Comparison of ENCODE assay signal across 8 cellular contexts in the genomic region with DNA sequence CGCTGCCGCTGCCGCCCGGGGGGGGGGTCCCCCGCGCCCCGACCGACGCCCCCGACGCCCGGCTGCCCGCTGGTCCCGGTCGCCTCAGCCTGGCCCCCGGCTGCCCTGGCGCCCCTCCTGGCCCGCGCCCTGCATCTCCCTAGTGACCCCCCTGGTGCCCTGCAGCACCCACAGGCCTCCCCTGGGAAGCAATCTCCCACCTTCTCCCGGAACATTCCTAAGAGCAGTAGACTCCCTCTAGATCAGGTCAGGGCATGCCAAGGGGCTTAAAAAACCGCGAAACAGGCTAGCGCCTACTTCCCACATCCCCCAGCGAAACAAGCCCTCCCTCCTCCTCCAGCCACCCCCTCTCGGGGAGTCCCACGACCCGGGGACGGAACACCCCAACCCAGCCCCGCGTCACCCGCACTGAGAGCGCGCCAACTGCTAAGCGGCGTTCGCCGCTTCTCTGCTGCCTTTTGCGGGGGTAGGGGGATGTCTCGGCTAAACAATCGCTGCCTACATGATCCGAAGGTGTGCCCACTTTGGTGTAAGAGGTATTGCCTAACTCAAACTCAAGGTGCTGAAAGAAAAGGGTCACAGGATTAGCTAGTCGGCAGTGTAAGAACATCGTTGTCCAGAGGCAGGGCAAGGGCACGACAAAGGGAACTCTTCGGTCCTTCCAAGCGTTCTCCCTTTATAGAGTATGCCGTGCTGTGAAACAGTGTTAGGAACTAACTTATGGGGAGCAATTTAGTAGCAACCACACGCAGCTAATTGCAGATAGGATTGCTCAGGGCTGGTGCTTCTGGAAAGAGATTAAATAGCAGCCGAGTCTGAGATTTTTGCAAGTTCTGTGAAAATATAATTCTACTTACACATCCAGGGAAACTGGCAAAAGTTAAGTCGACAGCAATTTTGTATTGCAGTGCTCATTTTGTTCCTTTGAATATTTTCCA. TPM values are rescaled to one million over a fixed set of nuclear protein-coding genes. Genes with fewer than 3 reads are reported as not detected.
DNase-seq lines count a peak whose midpoint lies in the region; ATAC-seq and TF ChIP-seq lines count a peak whose summit lies in the region.

No MANE protein-coding gene starts in this region.

- no peak overlapping the region for H3K4ac ChIP-seq in trophoblast cell (ENCODE audit: low read depth, low read length)

- ATAC-seq in HG03469 (IDR thresholded peaks at IDR 0.05; ENCODE audit: unreplicated experiment) = no peak
- ATAC-seq in HG03460 (IDR thresholded peaks at IDR 0.05; ENCODE audit: unreplicated experiment) = no peak

- TF ChIP-seq RAD21 in Ishikawa (IDR thresholded peaks at IDR 0.05; ENCODE audit: low read depth) = no peak

- no peak overlapping the region for H2BK5ac ChIP-seq in trophoblast cell (ENCODE audit: low read depth, low read length, poor library complexity)

- WGBS in trophoblast cell (ENCODE audit: extremely low coverage, insufficient coverage, insufficient read length) = no CpG with 5 or more reads among the region's 50 CpGs

- H3K9me3 ChIP-seq in trophoblast cell (ENCODE audit: insufficient read depth, low read depth, low read length) = no peaks in the 10 kb centered on the region

- TF ChIP-seq EP300 in Ishikawa (IDR thresholded peaks at IDR 0.05; ENCODE audit: borderline replicate concordance) = no peak

- peak overlapping the region; percentile 24 for H2BK12ac ChIP-seq in trophoblast cell (ENCODE audit: low read length)

- H3K9me3 Mint-ChIP-seq in activated T-helper 2 cell treated with anti-CD3 and anti-CD28 coated beads, Interferon-gamma antibody, Interleukin-2, Interleukin-4, amounts not matched to agents 10 μg/mL and 5 μg/mL and 100 μg/mL, durations not matched to agents 14 hours and 24 hours and 36 hours = no peaks in the 10 kb centered on the region

- peak overlapping the region; percentile 9 for H4K91ac ChIP-seq in trophoblast cell (ENCODE audit: low read depth, low read length)

- H2AK5ac ChIP-seq in trophoblast cell (ENCODE audit: low read length) = no peak overlapping the region

- no peaks in the 10 kb centered on the region for H3K36me3 ChIP-seq in trophoblast cell (ENCODE audit: control insufficient read depth in 1 of 2, insufficient read depth in 2 of 2, low read length in 2 of 2)

- H2AFZ ChIP-seq in trophoblast cell (ENCODE audit: insufficient read depth, low read length, poor library complexity) = peak overlapping the region; percentile 45

- in situ Hi-C loops in Caki2 (cut with HindIII; ENCODE audit: low pct_unique_long_range_greater_than_20kb, low sequenced_read_pairs) = no loop called here

- H3K27ac Mint-ChIP-seq in activated T-helper 2 cell treated with anti-CD3 and anti-CD28 coated beads, Interferon-gamma antibody, Interleukin-2, Interleukin-4, amounts not matched to agents 10 μg/mL and 5 μg/mL and 100 μg/mL, durations not matched to agents 14 hours and 24 hours and 36 hours = no peak overlapping the region

- H3K4me2 ChIP-seq in trophoblast cell (ENCODE audit: low read length) = peak overlapping the region; percentile 93

- H2BK120ac ChIP-seq in trophoblast cell (ENCODE audit: insufficient read depth, low read length, poor library complexity) = peak overlapping the region; percentile 38

- no peak overlapping the region for H3K23ac ChIP-seq in trophoblast cell (ENCODE audit: low read length)

- H3K4me3 Mint-ChIP-seq in activated T-helper 2 cell treated with anti-CD3 and anti-CD28 coated beads, Interferon-gamma antibody, Interleukin-2, Interleukin-4, amounts not matched to agents 10 μg/mL and 5 μg/mL and 100 μg/mL, durations not matched to agents 14 hours and 24 hours and 36 hours (ENCODE audit: low read depth) = peak overlapping the region; percentile 70

- peaks cover 17 to 18% of the 10 kb centered on the region in 2 experiments for H3K4me1 ChIP-seq in trophoblast cell (ENCODE audit: control insufficient read depth in 1 of 2, insufficient read depth in 2 of 2, low read length in 2 of 2)

- DNase-seq in Caki2 (ENCODE audit: low read depth) (peak; percentile 55), head of caudate nucleus (peak in 30 of 42 donors; percentile 5 to 63 (median 24)), trophoblast cell (peak in 1 of 2 donors; percentile 37)
- DNase-seq in activated T-helper 2 cell treated with anti-CD3 and anti-CD28 coated beads, Interferon-gamma antibody, Interleukin-2, Interleukin-4, amounts not matched to agents 10 μg/mL and 5 μg/mL and 100 μg/mL, durations not matched to agents 14 hours and 24 hours and 36 hours (ENCODE audit: low spot score) = no peak
- no peak for DNase-seq in effector CD4-positive, alpha-beta T cell

- H3K79me1 ChIP-seq in trophoblast cell (ENCODE audit: low read length) = peaks cover 9% of the 10 kb centered on the region

- H3K79me2 ChIP-seq in trophoblast cell (ENCODE audit: control insufficient read depth, insufficient read depth, low read length, poor library complexity) = no peaks in the 10 kb centered on the region

- peaks cover 30% of the 10 kb centered on the region for H3K27me3 ChIP-seq in trophoblast cell (ENCODE audit: insufficient read depth, low read length)

- peak overlapping the region; percentile 35 for H3K14ac ChIP-seq in trophoblast cell (ENCODE audit: low read length)

- no peak overlapping the region for H3K18ac ChIP-seq in trophoblast cell (ENCODE audit: low read length)

- no peaks in the 10 kb centered on the region for H3K36me3 Mint-ChIP-seq in activated T-helper 2 cell treated with anti-CD3 and anti-CD28 coated beads, Interferon-gamma antibody, Interleukin-2, Interleukin-4, amounts not matched to agents 10 μg/mL and 5 μg/mL and 100 μg/mL, durations not matched to agents 14 hours and 24 hours and 36 hours (ENCODE audit: low read depth)

- intact Hi-C loops in activated T-helper 2 cell treated with anti-CD3 and anti-CD28 coated beads, Interferon-gamma antibody, Interleukin-2, Interleukin-4, amounts not matched to agents 10 μg/mL and 5 μg/mL and 100 μg/mL, durations not matched to agents 14 hours and 24 hours and 36 hours (cut with micrococcal nuclease) = loop anchor here (5.0 to 10.0 kb wide), 2 partner anchors 66 to 246 kb away; a partner anchor contains a TSS
- intact Hi-C loops in head of caudate nucleus (cut with DNase I) = no loop called here

- H3K9ac ChIP-seq in trophoblast cell (ENCODE audit: low read length) = no peak overlapping the region

- peaks cover 82% of the 10 kb centered on the region for H3K27me3 Mint-ChIP-seq in activated T-helper 2 cell treated with anti-CD3 and anti-CD28 coated beads, Interferon-gamma antibody, Interleukin-2, Interleukin-4, amounts not matched to agents 10 μg/mL and 5 μg/mL and 100 μg/mL, durations not matched to agents 14 hours and 24 hours and 36 hours (ENCODE audit: low read depth)

- H3K4me3 ChIP-seq in trophoblast cell (ENCODE audit: low read depth, low read length) = peak overlapping the region; percentile 38

- H4K8ac ChIP-seq in trophoblast cell (ENCODE audit: low read depth, low read length) = peak overlapping the region; percentile 37

- H3K4me1 Mint-ChIP-seq in activated T-helper 2 cell treated with anti-CD3 and anti-CD28 coated beads, Interferon-gamma antibody, Interleukin-2, Interleukin-4, amounts not matched to agents 10 μg/mL and 5 μg/mL and 100 μg/mL, durations not matched to agents 14 hours and 24 hours and 36 hours (ENCODE audit: low read depth) = peaks cover 9% of the 10 kb centered on the region

- H3K27ac ChIP-seq in trophoblast cell (ENCODE audit: low read depth, low read length) = no peak overlapping the region

- H4K12ac ChIP-seq in trophoblast cell (ENCODE audit: low read depth, low read length) = peak overlapping the region; percentile 26

TF ChIP-seq in Ishikawa, 13 proteins besides CTCF, POLR2A, EP300 and RAD21:
- TF ChIP-seq EGR1 (IDR thresholded peaks at IDR 0.05) (no peak), CREB1 (IDR thresholded peaks at IDR 0.05; ENCODE audit: low read depth) (no peak), ZBTB7A (IDR thresholded peaks at IDR 0.05; ENCODE audit: low read depth) (peak; percentile 63; the same call in 1 of the 2 replicates)

RNA-seq across cellular contexts. Expression of a gene that starts 0.6 kb away (rescaled TPM):
- total RNA-seq in Caki2 (2014; rRNA removed; shearing (Covaris generic); ENCODE audit: low replicate concordance) = 70.3 and 91.7 TPM in 2 replicates
- total RNA-seq in activated T-helper 2 cell treated with anti-CD3 and anti-CD28 coated beads, Interferon-gamma antibody, Interleukin-2, Interleukin-4, amounts not matched to agents 10 μg/mL and 5 μg/mL and 100 μg/mL, durations not matched to agents 14 hours and 24 hours and 36 hours = not detected in 2 replicates
- 0.96 and 1.3 TPM in 2 replicates for polyA plus RNA-seq in trophoblast cell (2013)

Comparison
In these comparisons a context has a peak if more than half of its experiments do, and no peak if none do; other contexts are left out.
1. DNase-seq: peak in Caki2 (single experiment) and head of caudate nucleus (30 of 42); none in activated T-helper 2 cell treated with anti-CD3 and anti-CD28 coated beads, Interferon-gamma antibody, Interleukin-2, Interleukin-4, amounts not matched to agents 10 μg/mL and 5 μg/mL and 100 μg/mL, durations not matched to agents 14 hours and 24 hours and 36 hours (single experiment) and effector CD4-positive, alpha-beta T cell (single experiment).
2. RNA of a gene that starts 0.6 kb away (total RNA-seq): 70.3 to 91.7 TPM in Caki2; not detected in activated T-helper 2 cell treated with anti-CD3 and anti-CD28 coated beads, Interferon-gamma antibody, Interleukin-2, Interleukin-4, amounts not matched to agents 10 μg/mL and 5 μg/mL and 100 μg/mL, durations not matched to agents 14 hours and 24 hours and 36 hours; every median in the first group is over 10 times any median in the second.